In genomic region chr16:57284206-57284951, GRCh38 we compare ENCODE assay signal across 8 cellular contexts. TPM values are rescaled to one million over a fixed set of nuclear protein-coding genes. Genes with fewer than 3 reads are reported as not detected.
A peak's percentile ranks its signal among the peaks of the same experiment; 100 is the strongest.
DNase-seq lines count a peak whose midpoint lies in the region; ATAC-seq and TF ChIP-seq lines count a peak whose summit lies in the region.

Gene PLLP (minus strand): TSS chr16:57284672. CDS start chr16:57284540, 132 bp downstream.

- H3K4me1 Mint-ChIP-seq in GM23338 (peaks cover 6% of the 10 kb centered on the region; the same call in 1 of the 3 replicates), T-helper 17 cell (peaks cover 21% of the 10 kb centered on the region)

- H3K79me2 ChIP-seq in GM23338 (replicated peaks; ENCODE audit: insufficient read depth) = no peaks in the 10 kb centered on the region

- H3K9me3 ChIP-seq in T-helper 17 cell (ENCODE audit: control insufficient read depth, low read length, poor library complexity, severe bottlenecking) (no peaks in the 10 kb centered on the region), gastrocnemius medialis (no peaks in the 10 kb centered on the region)

- H3K27me3 ChIP-seq in GM23338 (ENCODE audit: insufficient read depth) = peaks cover 38% of the 10 kb centered on the region
- peaks cover 12 to 22% (median 17%) of the 10 kb centered on the region in 3 donors for H3K27me3 ChIP-seq in gastrocnemius medialis

- ATAC-seq in GM23338 (peak; percentile 77), T-helper 17 cell (peak; percentile 74), gastrocnemius medialis (peak; percentile 36 to 72), GM21526 (IDR thresholded peaks at IDR 0.05; ENCODE audit: low FRiP score, unreplicated experiment) (no peak)

- no peaks in the 10 kb centered on the region for H3K36me3 Mint-ChIP-seq in GM23338 (ENCODE audit: low read depth)
- H3K36me3 Mint-ChIP-seq in T-helper 17 cell (ENCODE audit: low read depth) = no peaks in the 10 kb centered on the region

- no peaks in the 10 kb centered on the region for H3F3A ChIP-seq in GM23338 (replicated peaks; ENCODE audit: low read depth)

- peak within 1 kb of the TSS; percentile 84 for H3K4me2 ChIP-seq in GM23338

- intact Hi-C loops in gastrocnemius medialis (cut with DNase I; ENCODE audit: low total_unique reads) = no loop called here

- H3K9me3 Mint-ChIP-seq in GM23338 = peaks cover 3% of the 10 kb centered on the region; the same call in 1 of the 3 replicates

- no peak for TF ChIP-seq POLR2A in gastrocnemius medialis (IDR thresholded peaks at IDR 0.05)

- no peak for TF ChIP-seq CTCF in GM23338 (conservative IDR thresholded peaks at IDR 0.05; ENCODE audit: low read depth in 2 of 2)
- no peak for TF ChIP-seq CTCF in gastrocnemius medialis (IDR thresholded peaks at IDR 0.05 in 4 of 5, conservative IDR thresholded peaks at IDR 0.05 in 1 of 5)

- no peaks in the 10 kb centered on the region for H3K4me1 ChIP-seq in GM23338 (ENCODE audit: insufficient read depth)
- peaks cover 0 to 4% of the 10 kb centered on the region in 2 donors for H3K4me1 ChIP-seq in gastrocnemius medialis

- H3K36me3 ChIP-seq in GM23338 (ENCODE audit: insufficient read depth) = no peaks in the 10 kb centered on the region
- no peaks in the 10 kb centered on the region for H3K36me3 ChIP-seq in gastrocnemius medialis

- H3K4me3 ChIP-seq in GM23338 (peak within 1 kb of the TSS; percentile 81), gastrocnemius medialis (peak within 1 kb of the TSS; percentile 55 to 76 (median 61))

- H3K27ac ChIP-seq in GM23338 (ENCODE audit: low read depth) (no peak within 1 kb of the TSS), gastrocnemius medialis (peak within 1 kb of the TSS in 1 of 4 donors; percentile 28)

- no peaks in the 10 kb centered on the region for H3K9me2 ChIP-seq in GM23338 (ENCODE audit: insufficient read depth)

- H3K4me3 Mint-ChIP-seq in GM23338 (peak within 1 kb of the TSS; percentile 85), T-helper 17 cell (peak within 1 kb of the TSS; percentile 84)

- DNase-seq in AG08396 (ENCODE audit: low spot score) (peak; percentile 73), GM23338 (ENCODE audit: low spot score) (peak; percentile 68), T-helper 17 cell (peak; percentile 24 to 40 (median 27)), T47D (ENCODE audit: low read depth in 1 of 2, low spot score in 1 of 2) (peak; percentile 43 to 54), iPS-NIHi11 (ENCODE audit: low spot score) (peak; percentile 92), gastrocnemius medialis (no peak), HPDE6-E6E7 (ENCODE audit: extremely low spot score) (no peak)

- in situ Hi-C loops in T47D (cut with HindIII; ENCODE audit: low pct_unique_long_range_greater_than_20kb, low sequenced_read_pairs) (no loop called here), gastrocnemius medialis (cut with MboI; ENCODE audit: low sequenced_read_pairs in 4 of 4) (no loop called here)

- H4K20me1 ChIP-seq in GM23338 (replicated peaks; ENCODE audit: insufficient read depth) = no peaks in the 10 kb centered on the region

- peak within 1 kb of the TSS; percentile 99 for H2AFZ ChIP-seq in GM23338

- H3K27me3 Mint-ChIP-seq in GM23338 (ENCODE audit: insufficient read depth, low read depth, poor library complexity) (peaks cover 29% of the 10 kb centered on the region), T-helper 17 cell (peaks cover 17% of the 10 kb centered on the region)

- H3K27ac Mint-ChIP-seq in GM23338 = no peak within 1 kb of the TSS
- H3K27ac Mint-ChIP-seq in T-helper 17 cell = peak within 1 kb of the TSS; percentile 53

TF ChIP-seq in GM23338, 12 proteins besides CTCF, POLR2A, EP300 and RAD21:
- no peak for TF ChIP-seq CREB1 (CRISPR knock-in tag; IDR thresholded peaks at IDR 0.05; ENCODE audit: low read depth)
- TF ChIP-seq POLR2AphosphoS5 (IDR thresholded peaks at IDR 0.05; ENCODE audit: low read depth) = 0 out of 2 replicates have a peak, but pooled peaks have one; percentile 19

RNA-seq across cellular contexts. Expression of gene PLLP, which starts in this region (rescaled TPM):
- 2.1 and 6.1 TPM in 2 replicates for total RNA-seq in GM23338 (2014; rRNA removed; shearing (Covaris generic))
- polyA plus RNA-seq in GM23338 (2016; fragmentation: Nextera tagmentation; extraction: Ambion mirVana) = 1.3 and 1.9 TPM in 2 replicates
- under 1 TPM; 0.16 to 0.75 TPM for total RNA-seq in T-helper 17 cell
- 1 to 10 TPM; 1.2 to 6.2 (median 4.7) TPM for total RNA-seq in gastrocnemius medialis

Comparison
In these comparisons a context has a peak if more than half of its experiments do, and no peak if none do; other contexts are left out.
1. Peak in DNase-seq and ATAC-seq in T-helper 17 cell; RNA of the gene not detected or under 1 TPM.
2. DNase-seq: peak in AG08396 (single experiment), GM23338 (single experiment), T47D (2 of 2) and iPS-NIHi11 (single experiment); none in gastrocnemius medialis (0 of 2) and HPDE6-E6E7 (single experiment).